1 cellular context compared by ENCODE assay signal in genomic region chr20:6000851-6001250, GRCh38.
TF ChIP-seq lines count a peak whose summit lies in the region.

No MANE protein-coding gene starts in this region.

TF ChIP-seq in SK-N-SH treated with all-trans-retinoic acid at 6 μM for 48 hours, 23 proteins besides CTCF, POLR2A, EP300 and RAD21 (continued from another document):
- TF ChIP-seq CSRNP3 (CRISPR knock-in tag; IDR thresholded peaks at IDR 0.05) (no peak), CSDC2 (CRISPR knock-in tag; IDR thresholded peaks at IDR 0.05) (no peak), ZNF70 (CRISPR knock-in tag; IDR thresholded peaks at IDR 0.05) (no peak), ISL1 (CRISPR knock-in tag; IDR thresholded peaks at IDR 0.05) (no peak), TCF4 (CRISPR knock-in tag; IDR thresholded peaks at IDR 0.05; ENCODE audit: borderline replicate concordance) (no peak)
